8 cellular contexts compared by ENCODE assay signal in genomic region chr7:28956608-28957063, GRCh38. TPM values are rescaled to one million over a fixed set of nuclear protein-coding genes. Genes with fewer than 3 reads are reported as not detected.
DNase-seq lines count a peak whose midpoint lies in the region; ATAC-seq and TF ChIP-seq lines count a peak whose summit lies in the region.

No MANE protein-coding gene starts in this region.

- DNase-seq in DMS79 treated with DMSO at 0.1 percent for 48 hours (lab: John Stamatoyannopoulos, UW) (peak; percentile 80), NCI-H1092 (lab: John Stamatoyannopoulos, UW) (peak; percentile 53), heart right ventricle (peak; percentile 56 to 73), osteocyte (ENCODE audit: extremely low spot score, unreplicated experiment) (no peak), NCI-H2196 (lab: John Stamatoyannopoulos, UW; ENCODE audit: unreplicated experiment) (no peak)
- peak; percentile 38 for DNase-seq in activated naive CD8-positive, alpha-beta T cell treated with anti-CD3 and anti-CD28 coated beads, Interleukin-2, amount 10 ng/mL, durations not matched to agents 7 days and 5 days
- DNase-seq in stimulated activated CD4-positive, alpha-beta T cell treated with anti-CD3 and anti-CD28 coated beads, Interleukin-12 subunit alpha, Interleukin-12 subunit beta, amount 100 ng/mL, for 4 hours, result no peak

- no peaks in the 10 kb centered on the region for H3K36me3 ChIP-seq in heart right ventricle

- H3K27me3 Mint-ChIP-seq in activated naive CD8-positive, alpha-beta T cell treated with anti-CD3 and anti-CD28 coated beads, Interleukin-2, amount 10 ng/mL, durations not matched to agents 7 days and 5 days, result peaks cover 64% of the 10 kb centered on the region
- peaks cover 7% of the 10 kb centered on the region for H3K27me3 Mint-ChIP-seq in osteocyte (ENCODE audit: unreplicated experiment)
- peaks cover 51% of the 10 kb centered on the region for H3K27me3 Mint-ChIP-seq in activated T-helper 17 cell treated with anti-CD3 and anti-CD28 coated beads, Interleukin-2, amount 50 U/mL, for 72 hours

- intact Hi-C loops in heart right ventricle (cut with DNase I), result loop anchor here in 9 of 10 donors (1.0 to 10.0 kb wide), 11 partner anchors 30 to 272 kb away; no protein-coding TSS in a partner anchor

- H3K4me3 ChIP-seq in heart right ventricle, result peak overlapping the region; percentile 49 to 69 (median 62)

- H3K4me3 Mint-ChIP-seq in activated naive CD8-positive, alpha-beta T cell treated with anti-CD3 and anti-CD28 coated beads, Interleukin-2, amount 10 ng/mL, durations not matched to agents 7 days and 5 days, result no peak overlapping the region
- H3K4me3 Mint-ChIP-seq in osteocyte (ENCODE audit: unreplicated experiment), result peak overlapping the region; percentile 77
- H3K4me3 Mint-ChIP-seq in activated T-helper 17 cell treated with anti-CD3 and anti-CD28 coated beads, Interleukin-2, amount 50 U/mL, for 72 hours, result no peak overlapping the region

- H3K4me1 ChIP-seq in heart right ventricle, result peaks cover 12 to 64% (median 46%) of the 10 kb centered on the region in 9 donors

- H3K9me3 ChIP-seq in heart right ventricle, result no peaks in the 10 kb centered on the region

- H3K36me3 Mint-ChIP-seq in activated naive CD8-positive, alpha-beta T cell treated with anti-CD3 and anti-CD28 coated beads, Interleukin-2, amount 10 ng/mL, durations not matched to agents 7 days and 5 days, result peaks cover 2% of the 10 kb centered on the region
- H3K36me3 Mint-ChIP-seq in osteocyte (ENCODE audit: unreplicated experiment), result no peaks in the 10 kb centered on the region
- no peaks in the 10 kb centered on the region for H3K36me3 Mint-ChIP-seq in activated T-helper 17 cell treated with anti-CD3 and anti-CD28 coated beads, Interleukin-2, amount 50 U/mL, for 72 hours (ENCODE audit: low read depth)

- WGBS in heart right ventricle, 2 donors, result 1% methylated on average over 39 of the region's 39 CpGs

- TF ChIP-seq CTCF in heart right ventricle (IDR thresholded peaks at IDR 0.05) (peak; percentile 51 to 68 (median 54)), osteocyte (IDR thresholded peaks at IDR 0.05) (peak; percentile 64)

- POLR2A ChIA-PET in activated naive CD8-positive, alpha-beta T cell treated with anti-CD3 and anti-CD28 coated beads, Interleukin-2, amount 10 ng/mL, durations not matched to agents 7 days and 5 days (lab: Charles Lee), result no interaction called here

- peak overlapping the region; percentile 5 to 83 (median 60) for H3K27ac ChIP-seq in heart right ventricle

- H3K9me3 Mint-ChIP-seq in activated naive CD8-positive, alpha-beta T cell treated with anti-CD3 and anti-CD28 coated beads, Interleukin-2, amount 10 ng/mL, durations not matched to agents 7 days and 5 days, result no peaks in the 10 kb centered on the region
- H3K9me3 Mint-ChIP-seq in osteocyte (ENCODE audit: unreplicated experiment), result no peaks in the 10 kb centered on the region
- H3K9me3 Mint-ChIP-seq in activated T-helper 17 cell treated with anti-CD3 and anti-CD28 coated beads, Interleukin-2, amount 50 U/mL, for 72 hours, result no peaks in the 10 kb centered on the region

- no peak for ATAC-seq in activated naive CD8-positive, alpha-beta T cell treated with anti-CD3 and anti-CD28 coated beads, Interleukin-2, amount 10 ng/mL, durations not matched to agents 7 days and 5 days (ENCODE audit: low read depth)
- ATAC-seq in heart right ventricle, result peak; percentile 43 to 77 (median 60)
- ATAC-seq in activated T-helper 17 cell treated with anti-CD3 and anti-CD28 coated beads, Interleukin-2, amount 50 U/mL, for 72 hours (replicated peaks), result no peak

- peaks cover 0 to 60% (median 0%) of the 10 kb centered on the region in 7 donors for H3K27me3 ChIP-seq in heart right ventricle

- peaks cover 6% of the 10 kb centered on the region for H3K4me1 Mint-ChIP-seq in activated naive CD8-positive, alpha-beta T cell treated with anti-CD3 and anti-CD28 coated beads, Interleukin-2, amount 10 ng/mL, durations not matched to agents 7 days and 5 days
- peaks cover 51% of the 10 kb centered on the region for H3K4me1 Mint-ChIP-seq in osteocyte (ENCODE audit: unreplicated experiment)
- no peaks in the 10 kb centered on the region for H3K4me1 Mint-ChIP-seq in activated T-helper 17 cell treated with anti-CD3 and anti-CD28 coated beads, Interleukin-2, amount 50 U/mL, for 72 hours

- no peak overlapping the region for H3K27ac Mint-ChIP-seq in activated naive CD8-positive, alpha-beta T cell treated with anti-CD3 and anti-CD28 coated beads, Interleukin-2, amount 10 ng/mL, durations not matched to agents 7 days and 5 days
- no peak overlapping the region for H3K27ac Mint-ChIP-seq in osteocyte (ENCODE audit: unreplicated experiment)
- no peak overlapping the region for H3K27ac Mint-ChIP-seq in activated T-helper 17 cell treated with anti-CD3 and anti-CD28 coated beads, Interleukin-2, amount 50 U/mL, for 72 hours

RNA-seq across cellular contexts. Expression of gene TRIL, which starts 1.5 kb away (rescaled TPM):
- not detected for total RNA-seq in activated naive CD8-positive, alpha-beta T cell treated with anti-CD3 and anti-CD28 coated beads, Interleukin-2, amount 10 ng/mL, durations not matched to agents 7 days and 5 days
- total RNA-seq in heart right ventricle, result 1 to 10 TPM; 1.1 to 5.9 (median 2.9) TPM
- polyA plus RNA-seq in heart right ventricle, result 1 to 10 TPM in 1 of 2 donors, under 1 TPM in 1; 0.59 to 1.6 TPM
- total RNA-seq in osteocyte, result 3.5 and 4.0 TPM in 2 replicates
- total RNA-seq in activated T-helper 17 cell treated with anti-CD3 and anti-CD28 coated beads, Interleukin-2, amount 50 U/mL, for 72 hours, result not detected

Comparison
In these comparisons a context has a peak if more than half of its experiments do, and no peak if none do; other contexts are left out.
1. DNase-seq: peak in DMS79 treated with DMSO at 0.1 percent for 48 hours (single experiment), NCI-H1092 (single experiment), activated naive CD8-positive, alpha-beta T cell treated with anti-CD3 and anti-CD28 coated beads, Interleukin-2, amount 10 ng/mL, durations not matched to agents 7 days and 5 days (single experiment) and heart right ventricle (2 of 2); none in osteocyte (single experiment), NCI-H2196 (single experiment) and stimulated activated CD4-positive, alpha-beta T cell treated with anti-CD3 and anti-CD28 coated beads, Interleukin-12 subunit alpha, Interleukin-12 subunit beta, amount 100 ng/mL, for 4 hours (single experiment).
2. ATAC-seq: peak in heart right ventricle (8 of 8); none in activated naive CD8-positive, alpha-beta T cell treated with anti-CD3 and anti-CD28 coated beads, Interleukin-2, amount 10 ng/mL, durations not matched to agents 7 days and 5 days (single experiment) and activated T-helper 17 cell treated with anti-CD3 and anti-CD28 coated beads, Interleukin-2, amount 50 U/mL, for 72 hours (single experiment).